8 cellular contexts compared by ENCODE assay signal in genomic region chr1:45010855-45011811, GRCh38. TPM values are rescaled to one million over a fixed set of nuclear protein-coding genes. Genes with fewer than 3 reads are reported as not detected.
DNase-seq lines count a peak whose midpoint lies in the region; ATAC-seq lines count a peak whose summit lies in the region.

HECTD3 (minus strand) TSS chr1:45011324; CDS start chr1:45011257, 67 bp downstream.

- POLR2A ChIA-PET in activated CD4-positive, alpha-beta T cell treated with anti-CD3 and anti-CD28 coated beads for 36 hours (lab: Charles Lee), result interaction anchor here (0.6 to 4.7 kb wide), 22 partner anchors 8 to 573 kb away, joined by 3 to 40 read pairs (median 4); partner anchors contain the start of genes CCDC163, EIF2B3, HPDL and MMACHC

- intact Hi-C loops in activated CD4-positive, alpha-beta T cell treated with anti-CD3 and anti-CD28 coated beads for 36 hours (cut with DNase I, micrococcal nuclease), result loop anchor here (1.0 to 5.0 kb wide), 9 partner anchors 24 to 1236 kb away; partner anchors contain the start of genes BEST4 (in 1 of the 2), EIF2B3 (in 1 of the 2), NASP (in 1 of the 2) and RAD54L (in 1 of the 2)

- no peaks in the 10 kb centered on the region for H3K9me3 Mint-ChIP-seq in activated CD4-positive, alpha-beta T cell treated with anti-CD3 and anti-CD28 coated beads for 36 hours (ENCODE audit: low read depth)

- peak within 1 kb of the TSS; percentile 74 for H3K4me3 Mint-ChIP-seq in activated CD4-positive, alpha-beta T cell treated with anti-CD3 and anti-CD28 coated beads for 36 hours

- ATAC-seq in GM19025 (IDR thresholded peaks at IDR 0.05; ENCODE audit: low read depth, unreplicated experiment), result peak; percentile 74
- ATAC-seq in HG03280 (IDR thresholded peaks at IDR 0.05; ENCODE audit: unreplicated experiment), result peak; percentile 66
- ATAC-seq in activated CD4-positive, alpha-beta T cell treated with anti-CD3 and anti-CD28 coated beads for 36 hours, result peak; percentile 62

- H3K27me3 ChIP-seq in layer of hippocampus (ENCODE audit: control insufficient read depth, insufficient read depth, low read length), result no peaks in the 10 kb centered on the region

- peaks cover 36% of the 10 kb centered on the region for H3K4me1 Mint-ChIP-seq in activated CD4-positive, alpha-beta T cell treated with anti-CD3 and anti-CD28 coated beads for 36 hours

- H3K27ac Mint-ChIP-seq in activated CD4-positive, alpha-beta T cell treated with anti-CD3 and anti-CD28 coated beads for 36 hours, result peak within 1 kb of the TSS; percentile 97

- H3K36me3 Mint-ChIP-seq in activated CD4-positive, alpha-beta T cell treated with anti-CD3 and anti-CD28 coated beads for 36 hours (ENCODE audit: low read depth), result peaks cover 9% of the 10 kb centered on the region

- CTCF ChIA-PET in activated CD4-positive, alpha-beta T cell treated with anti-CD3 and anti-CD28 coated beads for 36 hours (lab: Charles Lee), result interaction anchor here (0.7 to 12.6 kb wide), 20 partner anchors 9 to 482 kb away, joined by 3 to 255 read pairs (median 3); partner anchors contain the start of genes BTBD19, MUTYH, PLK3 and TESK2

- DNase-seq in AML-193 (lab: John Stamatoyannopoulos, UW) (peak; percentile 56 to 71), NCI-H510A (lab: John Stamatoyannopoulos, UW) (peak; percentile 63)
- DNase-seq in activated CD4-positive, alpha-beta T cell treated with anti-CD3 and anti-CD28 coated beads for 36 hours, result peak; percentile 76
- DNase-seq in stimulated activated CD4-positive, alpha-beta T cell treated with anti-CD3 and anti-CD28 coated beads, Interleukin-1b, Interleukin-23, amount 100 ng/mL, for 4 hours (ENCODE audit: low read depth in 2 of 2), result peak; percentile 47 to 55

- H3K27ac ChIP-seq in cingulate gyrus (ENCODE audit: low read depth, low read length), result peak within 1 kb of the TSS; percentile 93
- H3K27ac ChIP-seq in layer of hippocampus (ENCODE audit: low read depth, low read length), result peak within 1 kb of the TSS; percentile 72

- H3K27me3 Mint-ChIP-seq in activated CD4-positive, alpha-beta T cell treated with anti-CD3 and anti-CD28 coated beads for 36 hours, result no peaks in the 10 kb centered on the region

RNA-seq across cellular contexts. Expression of gene HECTD3, which starts in this region (rescaled TPM):
- total RNA-seq in activated CD4-positive, alpha-beta T cell treated with anti-CD3 and anti-CD28 coated beads for 36 hours, result 10 to 100 TPM; 18.9 to 22.3 TPM

Comparison
In these comparisons a context has a peak if more than half of its experiments do, and no peak if none do; other contexts are left out.
1. Peak in every context shown above with its lines: DNase-seq, ATAC-seq and H3K27ac ChIP-seq.